ENCODE assay signal across 34 cellular contexts in the genomic region with DNA sequence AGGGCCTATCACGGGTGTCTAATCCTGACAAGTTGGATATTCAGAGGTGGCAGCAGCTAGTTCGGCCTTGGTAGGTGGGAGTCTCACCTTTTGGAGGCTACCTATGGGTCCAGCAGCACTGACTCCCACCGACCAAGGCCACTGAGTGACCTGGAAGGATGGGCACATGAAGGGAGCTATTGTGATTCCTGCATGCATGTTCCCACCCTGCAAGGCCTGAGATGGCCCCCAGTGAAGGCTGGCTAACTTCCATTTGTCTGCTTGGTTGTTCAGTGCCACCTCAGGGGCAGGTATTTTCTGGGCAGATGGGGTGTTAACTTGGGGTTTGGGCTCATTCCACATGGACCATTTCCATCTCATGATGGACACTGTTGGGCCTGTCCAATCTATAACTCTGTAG.
"Had no signal": no experiment of that assay in that cellular context is flagged by ENCODE, and none has a peak within 500 bp of the region (broad histone marks: within the 10 kb centered on the region; RNA-seq: fewer than 3 reads in every experiment).

No MANE protein-coding gene starts in this region.

- H3K9me3 ChIP-seq: MG63 had no signal

- DNase-seq: Karpas-422, Kasumi-1, MG63, MM.1S, MV-4-11, NCI-H1048, NCI-H1092, NCI-H1092 treated with DMSO at 0.1 percent for 48 hours, NCI-H1105, NCI-H1105 treated with DMSO at 0.1 percent for 48 hours, NCI-H1417, NCI-H1417 treated with DMSO at 0.1 percent for 48 hours, NCI-H1436, NCI-H1436 treated with DMSO at 0.1 percent for 48 hours, NCI-H146, NCI-H1694, NCI-H1694 treated with DMSO at 0.1 percent for 48 hours, NCI-H187, NCI-H187 treated with DMSO at 0.1 percent for 48 hours, NCI-H1930, NCI-H2029, NCI-H2029 treated with DMSO at 0.1 percent for 48 hours, NCI-H2081, NCI-H2081 treated with DMSO at 0.1 percent for 48 hours, NCI-H2107, NCI-H2171, NCI-H2171 treated with DMSO at 0.1 percent for 48 hours, NCI-H2227 treated with DMSO at 0.1 percent for 48 hours, NCI-H226, NCI-H345, NCI-H446, NCI-H446 treated with DMSO at 0.1 percent for 48 hours, NCI-H510A had no signal

- H3K36me3 ChIP-seq: MG63 had no signal

- H3K27ac ChIP-seq: KMS-11 had no signal

- H3K4me3 ChIP-seq: MG63 had no signal

- H3K27me3 ChIP-seq: MG63 had no signal
